In the genomic region with DNA sequence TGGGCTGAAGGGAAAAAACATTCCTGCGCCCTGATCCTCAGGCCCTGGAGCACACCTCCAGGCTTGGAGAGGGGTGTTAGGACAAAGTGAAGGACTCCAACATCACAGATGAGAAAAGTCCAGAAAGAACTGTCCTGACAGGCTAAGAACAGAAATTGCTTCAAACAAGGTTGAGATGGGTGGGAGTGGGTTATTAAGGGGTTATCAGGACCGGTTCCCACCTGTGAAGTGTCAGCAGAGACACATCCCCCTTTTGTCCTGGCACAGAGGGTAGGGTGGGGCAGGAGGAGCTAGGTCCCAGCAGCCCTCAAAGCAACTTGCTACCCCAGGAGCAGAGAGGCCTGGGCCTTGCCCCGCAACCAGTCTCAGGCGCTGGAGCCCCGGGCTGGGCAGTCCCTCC, we compare ENCODE assay signal across 24 cellular contexts. TPM values are rescaled to one million over a fixed set of nuclear protein-coding genes. Genes with fewer than 3 reads are reported as not detected.
"Had no signal": no experiment of that assay in that cellular context is flagged by ENCODE, and none has a peak within 500 bp of the region (broad histone marks: within the 10 kb centered on the region; RNA-seq: fewer than 3 reads in every experiment).

No MANE protein-coding gene starts in this region.

- DNase-seq: activated B cell treated with CpG ODN at 0.5 μM for 24 hours; activated CD4-positive, alpha-beta memory T cell treated with anti-CD3 and anti-CD28 coated beads for 36 hours; activated CD4-positive, alpha-beta T cell treated with anti-CD3 and anti-CD28 coated beads for 1 hour; activated CD4-positive, alpha-beta T cell treated with anti-CD3 and anti-CD28 coated beads, Interleukin-2, amount 10 ng/mL, durations not matched to agents 7 days and 5 days; activated CD8-positive, alpha-beta memory T cell treated with anti-CD3 and anti-CD28 coated beads for 24 hours; activated gamma-delta T cell treated with Interleukin-2 at 50 U/mL for 16 hours; activated naive CD4-positive, alpha-beta T cell treated with anti-CD3 and anti-CD28 coated beads, Interleukin-2, amount 10 ng/mL, durations not matched to agents 7 days and 5 days; activated naive CD8-positive, alpha-beta T cell treated with anti-CD3 and anti-CD28 coated beads for 36 hours; activated T-cell treated with anti-CD3 and anti-CD28 coated beads for 4 hours; activated T-cell treated with anti-CD3 and anti-CD28 coated beads, Interleukin-2, amount 50 U/mL, for 48 hours; anterior cingulate cortex; Kasumi-1; NCI-H1048; NCI-H146; NCI-H187 treated with DMSO at 0.1 percent for 48 hours; NCI-H2081 treated with DMSO at 0.1 percent for 48 hours; NCI-H446; NCI-H524; SIG-M5; T-helper 17 cell; T-helper 9 cell had no signal

- H3K4me3 Mint-ChIP-seq: activated B cell treated with CpG ODN at 0.5 μM for 24 hours; activated CD4-positive, alpha-beta memory T cell treated with anti-CD3 and anti-CD28 coated beads for 36 hours; activated CD4-positive, alpha-beta T cell treated with anti-CD3 and anti-CD28 coated beads, Interleukin-2, amount 10 ng/mL, durations not matched to agents 7 days and 5 days; activated naive CD4-positive, alpha-beta T cell treated with anti-CD3 and anti-CD28 coated beads, Interleukin-2, amount 10 ng/mL, durations not matched to agents 7 days and 5 days; activated naive CD8-positive, alpha-beta T cell treated with anti-CD3 and anti-CD28 coated beads for 36 hours; activated T-helper 17 cell treated with anti-CD3 and anti-CD28 coated beads, Interleukin-2, amount 50 U/mL, for 72 hours; T-helper 17 cell had no signal

- H3K27ac Mint-ChIP-seq: activated B cell treated with CpG ODN at 0.5 μM for 24 hours; activated CD4-positive, alpha-beta memory T cell treated with anti-CD3 and anti-CD28 coated beads for 36 hours; activated CD4-positive, alpha-beta T cell treated with anti-CD3 and anti-CD28 coated beads, Interleukin-2, amount 10 ng/mL, durations not matched to agents 7 days and 5 days; activated naive CD4-positive, alpha-beta T cell treated with anti-CD3 and anti-CD28 coated beads, Interleukin-2, amount 10 ng/mL, durations not matched to agents 7 days and 5 days; activated naive CD8-positive, alpha-beta T cell treated with anti-CD3 and anti-CD28 coated beads for 36 hours; activated T-helper 17 cell treated with anti-CD3 and anti-CD28 coated beads, Interleukin-2, amount 50 U/mL, for 72 hours; T-helper 17 cell had no signal

- H3K4me1 Mint-ChIP-seq: activated T-helper 17 cell treated with anti-CD3 and anti-CD28 coated beads, Interleukin-2, amount 50 U/mL, for 72 hours had no signal

- H3K27me3 Mint-ChIP-seq: activated CD4-positive, alpha-beta memory T cell treated with anti-CD3 and anti-CD28 coated beads for 36 hours; activated CD4-positive, alpha-beta T cell treated with anti-CD3 and anti-CD28 coated beads, Interleukin-2, amount 10 ng/mL, durations not matched to agents 7 days and 5 days had no signal

- H3K4me3 ChIP-seq: K562 had no signal

- H3K36me3 Mint-ChIP-seq: activated CD4-positive, alpha-beta memory T cell treated with anti-CD3 and anti-CD28 coated beads for 36 hours; activated naive CD4-positive, alpha-beta T cell treated with anti-CD3 and anti-CD28 coated beads, Interleukin-2, amount 10 ng/mL, durations not matched to agents 7 days and 5 days; activated naive CD8-positive, alpha-beta T cell treated with anti-CD3 and anti-CD28 coated beads for 36 hours had no signal

- FAIRE-seq: K562 had no signal

- H3K9me3 Mint-ChIP-seq: activated B cell treated with CpG ODN at 0.5 μM for 24 hours; activated CD4-positive, alpha-beta memory T cell treated with anti-CD3 and anti-CD28 coated beads for 36 hours; activated CD4-positive, alpha-beta T cell treated with anti-CD3 and anti-CD28 coated beads, Interleukin-2, amount 10 ng/mL, durations not matched to agents 7 days and 5 days; activated naive CD4-positive, alpha-beta T cell treated with anti-CD3 and anti-CD28 coated beads, Interleukin-2, amount 10 ng/mL, durations not matched to agents 7 days and 5 days; activated naive CD8-positive, alpha-beta T cell treated with anti-CD3 and anti-CD28 coated beads for 36 hours; activated T-helper 17 cell treated with anti-CD3 and anti-CD28 coated beads, Interleukin-2, amount 50 U/mL, for 72 hours had no signal

- ATAC-seq: activated T-helper 17 cell treated with anti-CD3 and anti-CD28 coated beads, Interleukin-2, amount 50 U/mL, for 72 hours; K562; T-helper 17 cell had no signal

RNA-seq across cellular contexts. Expression of a gene that starts 3.5 kb away (rescaled TPM):
- total RNA-seq: activated CD4-positive, alpha-beta T cell treated with anti-CD3 and anti-CD28 coated beads, Interleukin-2, amount 10 ng/mL, durations not matched to agents 7 days and 5 days; activated naive CD8-positive, alpha-beta T cell treated with anti-CD3 and anti-CD28 coated beads for 36 hours; M059J had no signal
